In genomic region chr5:142215915-142216681, GRCh38 we compare ENCODE assay signal across 11 cellular contexts.
DNase-seq lines count a peak whose midpoint lies in the region; ATAC-seq and TF ChIP-seq lines count a peak whose summit lies in the region.
"Had no signal": no experiment of that assay in that cellular context is flagged by ENCODE, and none has a peak within 500 bp of the region (broad histone marks: within the 10 kb centered on the region; RNA-seq: fewer than 3 reads in every experiment).

No MANE protein-coding gene starts in this region.

- WGBS in prostate gland, result 26% methylated on average over 14 of the region's 14 CpGs

- H3K36me3 ChIP-seq in SJCRH30, result no peaks in the 10 kb centered on the region
- H3K36me3 ChIP-seq in prostate gland, result no peaks in the 10 kb centered on the region

- intact Hi-C loops in prostate gland (cut with DNase I), result no loop called here

- H3K4me1 ChIP-seq in SJCRH30 (peaks cover 22% of the 10 kb centered on the region), prostate gland (replicated peaks) (peaks cover 9% of the 10 kb centered on the region)

- no peak overlapping the region for H3K27ac ChIP-seq in SJCRH30
- H3K27ac ChIP-seq in prostate gland, result peak overlapping the region; percentile 48 to 74

- no peaks in the 10 kb centered on the region for H3K27me3 ChIP-seq in SJCRH30
- H3K27me3 ChIP-seq in prostate gland (replicated peaks; ENCODE audit: insufficient read depth), result no peaks in the 10 kb centered on the region

- no peak for TF ChIP-seq CTCF in fibroblast of villous mesenchyme (IDR thresholded peaks at IDR 0.05; ENCODE audit: insufficient read depth, low read depth, low read length)
- peak in 1 of 4 experiments; percentile 13 for TF ChIP-seq CTCF in prostate gland (IDR thresholded peaks at IDR 0.05)

- no peak for TF ChIP-seq POLR2A in prostate gland (IDR thresholded peaks at IDR 0.05)

- H3K4me3 ChIP-seq in SJCRH30, result no peak overlapping the region
- H3K4me3 ChIP-seq in fibroblast of villous mesenchyme (ENCODE audit: low read depth, low read length), result peak overlapping the region; percentile 50
- no peak overlapping the region for H3K4me3 ChIP-seq in prostate gland
- H3K4me3 ChIP-seq: GM12878 had no signal

- ATAC-seq in GM18873 (IDR thresholded peaks at IDR 0.05; ENCODE audit: low FRiP score, unreplicated experiment) (no peak), HG02798 (IDR thresholded peaks at IDR 0.05; ENCODE audit: poor library complexity, unreplicated experiment) (no peak)
- ATAC-seq: GM12878 had no signal

- no peaks in the 10 kb centered on the region for H3K9me3 ChIP-seq in SJCRH30 (replicated peaks)
- no peaks in the 10 kb centered on the region for H3K9me3 ChIP-seq in prostate gland

- peak; percentile 21 for DNase-seq in DMS79 treated with DMSO at 0.1 percent for 48 hours (lab: John Stamatoyannopoulos, UW)
- peak; percentile 85 to 91 for DNase-seq in SJCRH30
- DNase-seq in fibroblast of villous mesenchyme (ENCODE audit: low read depth), result peak; percentile 98
- DNase-seq in prostate gland (ENCODE audit: low spot score), result peak; percentile 82
- DNase-seq in RPMI8226, result no peak
- DNase-seq in NCI-H1092 treated with DMSO at 0.1 percent for 48 hours (lab: John Stamatoyannopoulos, UW), result no peak
- DNase-seq: activated effector memory CD4-positive, alpha-beta T cell treated with anti-CD3 and anti-CD28 coated beads, Interleukin-2, amount 50 U/mL, for 16 hours; NCI-H2081 had no signal

Comparison
In these comparisons a context has a peak if more than half of its experiments do, and no peak if none do; other contexts are left out.
1. DNase-seq: peak in DMS79 treated with DMSO at 0.1 percent for 48 hours (single experiment), SJCRH30 (2 of 2), fibroblast of villous mesenchyme (single experiment) and prostate gland (single experiment); none in RPMI8226 (single experiment) and NCI-H1092 treated with DMSO at 0.1 percent for 48 hours (single experiment).